8 cellular contexts compared by ENCODE assay signal in the genomic region with DNA sequence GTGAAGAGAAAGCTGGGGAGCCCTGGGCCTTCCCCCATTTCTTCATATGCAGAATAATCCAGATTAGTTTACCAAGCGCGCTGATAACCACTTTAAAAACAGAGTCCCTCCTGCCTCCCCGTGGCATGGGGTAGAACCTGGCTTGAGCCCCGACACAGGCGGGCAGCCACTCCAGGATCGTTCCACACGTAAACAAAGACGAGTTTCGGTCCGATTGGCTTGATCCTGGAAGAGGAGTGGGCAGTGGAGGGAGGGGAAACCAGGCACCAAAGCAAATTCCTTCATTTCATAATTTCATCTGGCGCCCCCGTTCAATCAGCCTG. TPM values are rescaled to one million over a fixed set of nuclear protein-coding genes. Genes with fewer than 3 reads are reported as not detected.
A peak's percentile ranks its signal among the peaks of the same experiment; 100 is the strongest.
DNase-seq lines count a peak whose midpoint lies in the region; ATAC-seq, FAIRE-seq and TF ChIP-seq lines count a peak whose summit lies in the region.

No MANE protein-coding gene starts in this region.

- peak overlapping the region; percentile 89 for H2AFZ ChIP-seq in K562 (ENCODE audit: low read depth, low read length)

- no peak for TF ChIP-seq RAD21 in K562 (CRISPR knock-in tag; conservative IDR thresholded peaks at IDR 0.05 in 1 of 2, IDR thresholded peaks at IDR 0.05 in 1 of 2)

- peak overlapping the region; percentile 22 for H3K4me3 ChIP-seq in K562
- peak overlapping the region; percentile 34 to 64 (median 44) for H3K4me3 ChIP-seq in tibial nerve

- peaks cover 53% of the 10 kb centered on the region for H3K27me3 Mint-ChIP-seq in activated T-cell treated with anti-CD3 and anti-CD28 coated beads, Interleukin-2, amount 50 U/mL, for 24 hours
- peaks cover 82% of the 10 kb centered on the region for H3K27me3 Mint-ChIP-seq in stimulated activated memory B cell treated with anti-CD40 and anti-IgM and Interleukin-4, amounts not matched to agents 10 μg/mL and 1 μg/mL and 100 μg/mL, for 72 hours

- peaks cover 13% of the 10 kb centered on the region for H3K4me1 Mint-ChIP-seq in activated T-cell treated with anti-CD3 and anti-CD28 coated beads, Interleukin-2, amount 50 U/mL, for 24 hours (ENCODE audit: low read depth)
- peaks cover 15% of the 10 kb centered on the region for H3K4me1 Mint-ChIP-seq in stimulated activated memory B cell treated with anti-CD40 and anti-IgM and Interleukin-4, amounts not matched to agents 10 μg/mL and 1 μg/mL and 100 μg/mL, for 72 hours

- no peaks in the 10 kb centered on the region for H3K79me2 ChIP-seq in K562 (ENCODE audit: control insufficient read depth, insufficient read depth, low read length)

- TF ChIP-seq CTCF in K562 (IDR thresholded peaks at IDR 0.05 in 2 of 3, conservative IDR thresholded peaks at IDR 0.05 in 1 of 3; ENCODE audit: insufficient read depth in 2 of 3, low read depth in 1 of 3, low read length in 3 of 3) (no peak), tibial nerve (IDR thresholded peaks at IDR 0.05) (no peak)

- 27% methylated on average over 9 of the region's 12 CpGs for WGBS in K562 (ENCODE audit: insufficient coverage, low coverage, missing lambda C conversion rate)
- 11 to 19% methylated on average over 12 of the region's 12 CpGs for WGBS in tibial nerve, 2 donors

- no peaks in the 10 kb centered on the region for H3K9me3 ChIP-seq in K562 (replicated peaks; ENCODE audit: control insufficient read depth, insufficient read depth, low read depth, low read length)
- H3K9me3 ChIP-seq in tibial nerve = no peaks in the 10 kb centered on the region

- in situ Hi-C loops in K562 (cut with MboI) = no loop called here

- no peaks in the 10 kb centered on the region for H3K9me1 ChIP-seq in K562 (ENCODE audit: control insufficient read depth, insufficient read depth, low read length)

- CTCF ChIA-PET in K562 (lab: Yijun Ruan, JAX; ENCODE audit: low intra/inter-chr PET ratio) = no interaction called here

- no peaks in the 10 kb centered on the region for H3K9me3 Mint-ChIP-seq in activated T-cell treated with anti-CD3 and anti-CD28 coated beads, Interleukin-2, amount 50 U/mL, for 24 hours
- no peaks in the 10 kb centered on the region for H3K9me3 Mint-ChIP-seq in stimulated activated memory B cell treated with anti-CD40 and anti-IgM and Interleukin-4, amounts not matched to agents 10 μg/mL and 1 μg/mL and 100 μg/mL, for 72 hours

- H3K27ac ChIP-seq in K562 (ENCODE audit: extremely low read depth, low read depth, low read length) = no peak overlapping the region
- H3K27ac ChIP-seq in tibial nerve = peak overlapping the region; percentile 4 to 85 (median 49)

- H3K9ac ChIP-seq in K562 (ENCODE audit: insufficient read depth in 1 of 2, low read depth in 2 of 2, low read length in 2 of 2) = peak overlapping the region; percentile 20 to 87; a peak in 1 of 4 replicates

- no TSS peak for BruUV-seq in K562 (replicated peaks; lab: Mats Ljungman, UMichigan)

- no peaks in the 10 kb centered on the region for H4K20me1 ChIP-seq in K562 (replicated peaks; ENCODE audit: control insufficient read depth, insufficient read depth, low read length)

- FAIRE-seq in K562 (lab: Jason Lieb, UNC) = no peak

- no peaks in the 10 kb centered on the region for H3K36me3 ChIP-seq in K562 (ENCODE audit: control insufficient read depth, insufficient read depth, low read length)
- no peaks in the 10 kb centered on the region for H3K36me3 ChIP-seq in tibial nerve

- H3K4me1 ChIP-seq in K562 (replicated peaks in 1 of 2; ENCODE audit: control insufficient read depth in 2 of 2, insufficient read depth in 2 of 2, low read length in 2 of 2) = peaks cover 5 to 12% of the 10 kb centered on the region in 2 experiments; a peak in 4 of 5 replicates
- peaks cover 0 to 18% (median 5%) of the 10 kb centered on the region in 4 donors for H3K4me1 ChIP-seq in tibial nerve

- no peak for DNase-seq in activated T-cell treated with anti-CD3 and anti-CD28 coated beads, Interleukin-2, amount 50 U/mL, for 24 hours
- DNase-seq in activated T-cell treated with anti-CD3 and anti-CD28 coated beads for 4 hours (no peak), K562 (ENCODE audit: extremely low read depth in 1 of 4, low spot score in 3 of 4) (no peak), left colon (no peak), tibial nerve (ENCODE audit: low spot score in 2 of 2) (no peak), NCI-H2196 treated with DMSO at 0.1 percent for 48 hours (lab: John Stamatoyannopoulos, UW; ENCODE audit: unreplicated experiment) (no peak)

- H3K27me3 ChIP-seq in K562 (ENCODE audit: control insufficient read depth in 2 of 2, insufficient read depth in 2 of 2, low read length in 2 of 2) (peaks cover 8 to 30% of the 10 kb centered on the region in 2 experiments), tibial nerve (no peaks in the 10 kb centered on the region)

- H3K27ac Mint-ChIP-seq in activated T-cell treated with anti-CD3 and anti-CD28 coated beads, Interleukin-2, amount 50 U/mL, for 24 hours = no peak overlapping the region
- no peak overlapping the region for H3K27ac Mint-ChIP-seq in stimulated activated memory B cell treated with anti-CD40 and anti-IgM and Interleukin-4, amounts not matched to agents 10 μg/mL and 1 μg/mL and 100 μg/mL, for 72 hours

- TF ChIP-seq POLR2A in K562 (conservative IDR thresholded peaks at IDR 0.05) (no peak), tibial nerve (IDR thresholded peaks at IDR 0.05) (no peak)

- H3K4me2 ChIP-seq in K562 (ENCODE audit: insufficient read depth, low read length) = peak overlapping the region; percentile 75

- H3K4me3 Mint-ChIP-seq in activated T-cell treated with anti-CD3 and anti-CD28 coated beads, Interleukin-2, amount 50 U/mL, for 24 hours = peak overlapping the region; percentile 72
- no peak overlapping the region for H3K4me3 Mint-ChIP-seq in stimulated activated memory B cell treated with anti-CD40 and anti-IgM and Interleukin-4, amounts not matched to agents 10 μg/mL and 1 μg/mL and 100 μg/mL, for 72 hours

- intact Hi-C loops in K562 (cut with micrococcal nuclease) (no loop called here), left colon (cut with DNase I, micrococcal nuclease) (no loop called here)

- no peaks in the 10 kb centered on the region for H3K36me3 Mint-ChIP-seq in activated T-cell treated with anti-CD3 and anti-CD28 coated beads, Interleukin-2, amount 50 U/mL, for 24 hours (ENCODE audit: low read depth)
- no peaks in the 10 kb centered on the region for H3K36me3 Mint-ChIP-seq in stimulated activated memory B cell treated with anti-CD40 and anti-IgM and Interleukin-4, amounts not matched to agents 10 μg/mL and 1 μg/mL and 100 μg/mL, for 72 hours

- POLR2A ChIA-PET in K562 (lab: Yijun Ruan, JAX) = interaction anchor here (1.1 kb wide), 1 partner anchor 13 kb away, joined by 3 read pairs; no protein-coding TSS in a partner anchor

- TF ChIP-seq EP300 in K562 (IDR thresholded peaks at IDR 0.05; ENCODE audit: low read length) (no peak), tibial nerve (IDR thresholded peaks at IDR 0.05) (no peak)

- peak; percentile 9; the same call in 2 of the 3 replicates for ATAC-seq in K562
- peak; percentile 15 for ATAC-seq in left colon
- ATAC-seq in stimulated activated memory B cell treated with anti-CD40 and anti-IgM and Interleukin-4, amounts not matched to agents 10 μg/mL and 1 μg/mL and 100 μg/mL, for 72 hours = no peak
- no peak for ATAC-seq in activated CD4-positive, CD25-positive, alpha-beta regulatory T cell treated with anti-CD3 and anti-CD28 coated beads, Interleukin-2, amount 50 U/mL, for 24 hours

TF ChIP-seq in K562, 482 proteins besides CTCF, POLR2A, EP300 and RAD21:
- TF ChIP-seq, protein P1, sequence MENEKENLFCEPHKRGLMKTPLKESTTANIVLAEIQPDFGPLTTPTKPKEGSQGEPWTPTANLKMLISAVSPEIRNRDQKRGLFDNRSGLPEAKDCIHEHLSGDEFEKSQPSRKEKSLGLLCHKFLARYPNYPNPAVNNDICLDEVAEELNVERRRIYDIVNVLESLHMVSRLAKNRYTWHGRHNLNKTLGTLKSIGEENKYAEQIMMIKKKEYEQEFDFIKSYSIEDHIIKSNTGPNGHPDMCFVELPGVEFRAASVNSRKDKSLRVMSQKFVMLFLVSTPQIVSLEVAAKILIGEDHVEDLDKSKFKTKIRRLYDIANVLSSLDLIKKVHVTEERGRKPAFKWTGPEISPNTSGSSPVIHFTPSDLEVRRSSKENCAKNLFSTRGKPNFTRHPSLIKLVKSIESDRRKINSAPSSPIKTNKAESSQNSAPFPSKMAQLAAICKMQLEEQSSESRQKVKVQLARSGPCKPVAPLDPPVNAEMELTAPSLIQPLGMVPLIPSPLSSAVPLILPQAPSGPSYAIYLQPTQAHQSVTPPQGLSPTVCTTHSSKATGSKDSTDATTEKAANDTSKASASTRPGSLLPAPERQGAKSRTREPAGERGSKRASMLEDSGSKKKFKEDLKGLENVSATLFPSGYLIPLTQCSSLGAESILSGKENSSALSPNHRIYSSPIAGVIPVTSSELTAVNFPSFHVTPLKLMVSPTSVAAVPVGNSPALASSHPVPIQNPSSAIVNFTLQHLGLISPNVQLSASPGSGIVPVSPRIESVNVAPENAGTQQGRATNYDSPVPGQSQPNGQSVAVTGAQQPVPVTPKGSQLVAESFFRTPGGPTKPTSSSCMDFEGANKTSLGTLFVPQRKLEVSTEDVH (IDR thresholded peaks at IDR 0.05; ENCODE audit: low read depth, partially characterized antibody) = no peak
- no peak for TF ChIP-seq DIDO1 (tag; IDR thresholded peaks at IDR 0.05; ENCODE audit: low read depth)

RNA-seq across cellular contexts. Expression of a gene that starts 0.9 kb away (rescaled TPM):
- 0.16 and 0.65 TPM in 2 replicates for total RNA-seq in K562 (2011; cell fraction: chromatin; rRNA removed; ENCODE audit: low replicate concordance)
- 0.17 and 0.26 TPM in 2 replicates for total RNA-seq in K562 (2011; cell fraction: nucleolus; rRNA removed)
- 0.07 and 0.23 TPM in 2 replicates for total RNA-seq in K562 (2011; cell fraction: nucleoplasm; rRNA removed)
- total RNA-seq in K562 (2014; rRNA removed) (not detected in 2 replicates), K562 (2014; rRNA removed; fragmentation: Illumina TruSeq; extraction: Trizol) (not detected in 2 replicates), K562 (2015; rRNA removed; fragmentation: Illumina TruSeq; extraction: Trizol) (not detected in 2 replicates), K562 (2021) (0.64 and 0.78 TPM in 2 replicates), left colon (100 to 1,000 TPM; 206 to 463 TPM), tibial nerve (10 to 100 TPM in 1 of 4 donors, 1 to 10 TPM in 3; 2.1 to 12.3 (median 4.3) TPM)
- polyA plus RNA-seq in K562 (2011; rRNA removed) (0.08 and 0.18 TPM in 2 replicates), K562 (2014; fragmentation: Illumina TruSeq; extraction: Trizol) (0.01 and 0.03 TPM in 2 replicates), K562 (2014; fragmentation: Nextera tagmentation; extraction: Ambion mirVana) (not detected), K562 (2014; rRNA removed) (0.04 TPM in 1 of 2 replicates, not detected in the other)
- 0.28 and 0.66 TPM in 2 replicates for polyA plus RNA-seq in K562 (2011; cell fraction: cytosol; rRNA removed)
- 0.06 and 0.29 TPM in 2 replicates for polyA plus RNA-seq in K562 (2011; cell fraction: nucleus; rRNA removed)
- 0.03 and 0.04 TPM in 2 replicates for polyA plus RNA-seq in K562 (2012)
- polyA minus RNA-seq in K562 (2011; rRNA and poly(A)+ RNA removed) = 0.18 and 0.53 TPM in 2 replicates
- 0.38 and 2.5 TPM in 2 replicates for polyA minus RNA-seq in K562 (2011; cell fraction: cytosol; rRNA and poly(A)+ RNA removed)
- polyA minus RNA-seq in K562 (2011; cell fraction: nucleus; rRNA and poly(A)+ RNA removed) = 0.44 and 0.54 TPM in 2 replicates

Comparison
In these comparisons a context has a peak if more than half of its experiments do, and no peak if none do; other contexts are left out.
1. ATAC-seq: peak in K562 (single experiment) and left colon (single experiment); none in stimulated activated memory B cell treated with anti-CD40 and anti-IgM and Interleukin-4, amounts not matched to agents 10 μg/mL and 1 μg/mL and 100 μg/mL, for 72 hours (single experiment) and activated CD4-positive, CD25-positive, alpha-beta regulatory T cell treated with anti-CD3 and anti-CD28 coated beads, Interleukin-2, amount 50 U/mL, for 24 hours (0 of 2).
2. RNA of a gene that starts 0.9 kb away (total RNA-seq): 206 to 463 TPM in left colon; 2.1 to 12.3 TPM in tibial nerve and 0.07 to 0.78 TPM in K562; every median in the first group is over 10 times any median in the second.